ENCODE assay signal across 12 cellular contexts in the genomic region with DNA sequence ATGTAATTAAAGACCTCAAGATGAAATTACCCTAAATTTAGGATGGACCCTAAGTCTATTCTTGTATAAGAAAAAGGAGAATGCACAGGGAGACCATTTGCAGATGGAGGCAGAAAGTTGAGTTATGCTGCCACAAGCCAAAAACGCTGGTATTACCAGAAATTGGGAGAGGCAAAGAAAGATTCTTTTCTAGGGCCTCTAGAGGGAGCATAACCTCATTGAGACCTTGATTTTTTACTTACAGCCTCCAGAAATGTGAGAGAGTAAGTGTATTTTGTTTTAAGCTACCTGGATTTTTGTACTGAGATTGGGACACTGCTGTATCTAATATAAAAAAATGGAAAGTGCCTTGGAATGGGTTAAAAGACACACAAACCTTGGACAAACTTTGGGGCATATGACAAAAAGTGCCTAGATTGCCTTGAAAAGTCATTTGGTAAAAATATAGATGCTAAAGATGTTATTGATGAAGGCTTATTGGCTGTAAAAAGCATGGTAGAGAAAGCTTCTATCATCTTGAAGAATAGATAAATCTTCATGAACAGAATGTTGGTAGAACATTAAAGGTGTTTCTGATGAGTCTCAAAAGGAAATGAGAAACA.
DNase-seq lines count a peak whose midpoint lies in the region; ATAC-seq and TF ChIP-seq lines count a peak whose summit lies in the region.
"Had no signal": no experiment of that assay in that cellular context is flagged by ENCODE, and none has a peak within 500 bp of the region (broad histone marks: within the 10 kb centered on the region; RNA-seq: fewer than 3 reads in every experiment).

No MANE protein-coding gene starts in this region.

- H3K27me3 ChIP-seq in RWPE2 (ENCODE audit: insufficient read depth, poor library complexity, severe bottlenecking) (no peaks in the 10 kb centered on the region), suprapubic skin (no peaks in the 10 kb centered on the region)
- H3K27me3 ChIP-seq: testis had no signal

- no peaks in the 10 kb centered on the region for H3K36me3 Mint-ChIP-seq in glutamatergic neuron (ENCODE audit: unreplicated experiment)
- no peaks in the 10 kb centered on the region for H3K36me3 Mint-ChIP-seq in stimulated activated effector memory CD8-positive, alpha-beta T cell treated with anti-CD3 and anti-CD28 coated beads, Interleukin-12 subunit alpha, Interleukin-12 subunit beta, amount 100 ng/mL, for 72 hours

- H3K4me3 ChIP-seq in RWPE2 (ENCODE audit: severe bottlenecking): no peak overlapping the region
- no peak overlapping the region for H3K4me3 ChIP-seq in suprapubic skin
- H3K4me3 ChIP-seq: mucosa of descending colon, testis had no signal

- H3K36me3 ChIP-seq in RWPE2 (ENCODE audit: low read depth) (no peaks in the 10 kb centered on the region; the same call in 1 of the 2 replicates), suprapubic skin (no peaks in the 10 kb centered on the region)

- H3K4me3 Mint-ChIP-seq in glutamatergic neuron (ENCODE audit: unreplicated experiment): no peak overlapping the region
- H3K4me3 Mint-ChIP-seq in stimulated activated effector memory CD8-positive, alpha-beta T cell treated with anti-CD3 and anti-CD28 coated beads, Interleukin-12 subunit alpha, Interleukin-12 subunit beta, amount 100 ng/mL, for 72 hours: no peak overlapping the region
- H3K4me3 Mint-ChIP-seq: activated CD8-positive, alpha-beta T cell treated with anti-CD3 and anti-CD28 coated beads for 36 hours had no signal

- TF ChIP-seq CTCF in RWPE2 (IDR thresholded peaks at IDR 0.05; ENCODE audit: poor library complexity, severe bottlenecking) (peak; percentile 88), glutamatergic neuron (IDR thresholded peaks at IDR 0.05; ENCODE audit: partially characterized antibody, unreplicated experiment) (peak; percentile 43), suprapubic skin (IDR thresholded peaks at IDR 0.05) (no peak)

- no peak for TF ChIP-seq POLR2A in suprapubic skin (IDR thresholded peaks at IDR 0.05)

- H3K9me3 ChIP-seq in RWPE2 (ENCODE audit: severe bottlenecking): no peaks in the 10 kb centered on the region
- H3K9me3 ChIP-seq in suprapubic skin: no peaks in the 10 kb centered on the region
- H3K9me3 ChIP-seq: testis had no signal

- 22% methylated on average over 1 of the region's 1 CpG for WGBS in suprapubic skin

- H3K27ac Mint-ChIP-seq in glutamatergic neuron (ENCODE audit: unreplicated experiment): no peak overlapping the region
- no peak overlapping the region for H3K27ac Mint-ChIP-seq in stimulated activated effector memory CD8-positive, alpha-beta T cell treated with anti-CD3 and anti-CD28 coated beads, Interleukin-12 subunit alpha, Interleukin-12 subunit beta, amount 100 ng/mL, for 72 hours
- H3K27ac Mint-ChIP-seq: activated CD8-positive, alpha-beta T cell treated with anti-CD3 and anti-CD28 coated beads for 36 hours had no signal

- peak; percentile 8 for DNase-seq in Caki2 (ENCODE audit: low read depth)
- DNase-seq in HuH-7.5 (ENCODE audit: low spot score): peak; percentile 5
- DNase-seq in RWPE2 (ENCODE audit: low spot score): no peak
- DNase-seq in glutamatergic neuron: no peak
- no peak for DNase-seq in suprapubic skin (ENCODE audit: low spot score in 2 of 2)
- no peak for DNase-seq in substantia nigra (lab: John Stamatoyannopoulos, UW)
- DNase-seq in stimulated activated effector memory CD8-positive, alpha-beta T cell treated with anti-CD3 and anti-CD28 coated beads, Interleukin-12 subunit alpha, Interleukin-12 subunit beta, amount 100 ng/mL, for 72 hours (ENCODE audit: low spot score in 2 of 2): no peak
- DNase-seq: activated CD8-positive, alpha-beta T cell treated with anti-CD3 and anti-CD28 coated beads for 36 hours; foreskin melanocyte; mucosa of descending colon; testis had no signal

- in situ Hi-C loops in Caki2 (cut with HindIII; ENCODE audit: low pct_unique_long_range_greater_than_20kb, low sequenced_read_pairs): no loop called here

- no peak for TF ChIP-seq EP300 in suprapubic skin (IDR thresholded peaks at IDR 0.05)

- no peaks in the 10 kb centered on the region for H3K9me3 Mint-ChIP-seq in glutamatergic neuron (ENCODE audit: unreplicated experiment)
- H3K9me3 Mint-ChIP-seq in stimulated activated effector memory CD8-positive, alpha-beta T cell treated with anti-CD3 and anti-CD28 coated beads, Interleukin-12 subunit alpha, Interleukin-12 subunit beta, amount 100 ng/mL, for 72 hours: peaks cover 13% of the 10 kb centered on the region

- H3K4me1 ChIP-seq in RWPE2 (ENCODE audit: insufficient read depth, poor library complexity, severe bottlenecking) (peaks cover 7% of the 10 kb centered on the region), suprapubic skin (no peaks in the 10 kb centered on the region)
- H3K4me1 ChIP-seq: testis had no signal

- H3K4me1 Mint-ChIP-seq in glutamatergic neuron (ENCODE audit: low read depth, unreplicated experiment): no peaks in the 10 kb centered on the region
- no peaks in the 10 kb centered on the region for H3K4me1 Mint-ChIP-seq in stimulated activated effector memory CD8-positive, alpha-beta T cell treated with anti-CD3 and anti-CD28 coated beads, Interleukin-12 subunit alpha, Interleukin-12 subunit beta, amount 100 ng/mL, for 72 hours

- no peaks in the 10 kb centered on the region for H3K27me3 Mint-ChIP-seq in glutamatergic neuron (ENCODE audit: unreplicated experiment)
- H3K27me3 Mint-ChIP-seq: activated CD8-positive, alpha-beta T cell treated with anti-CD3 and anti-CD28 coated beads for 36 hours had no signal

- ATAC-seq in RWPE2 (ENCODE audit: low read depth): peak; percentile 57; the same call in 1 of the 3 replicates
- ATAC-seq in stimulated activated effector memory CD8-positive, alpha-beta T cell treated with anti-CD3 and anti-CD28 coated beads, Interleukin-12 subunit alpha, Interleukin-12 subunit beta, amount 100 ng/mL, for 72 hours: no peak
- ATAC-seq in GM21360 (IDR thresholded peaks at IDR 0.05; ENCODE audit: unreplicated experiment): no peak
- ATAC-seq: activated CD8-positive, alpha-beta T cell treated with anti-CD3 and anti-CD28 coated beads for 36 hours; mucosa of descending colon had no signal

- H3K27ac ChIP-seq in RWPE2 (ENCODE audit: poor library complexity, severe bottlenecking) (no peak overlapping the region), suprapubic skin (no peak overlapping the region), substantia nigra (ENCODE audit: low read depth, low read length, poor library complexity, severe bottlenecking) (no peak overlapping the region)
- H3K27ac ChIP-seq: testis had no signal

Comparison
In these comparisons a context has a peak if more than half of its experiments do, and no peak if none do; other contexts are left out.
1. DNase-seq: peak in Caki2 (single experiment) and HuH-7.5 (single experiment); none in RWPE2 (single experiment), glutamatergic neuron (single experiment), suprapubic skin (0 of 2), substantia nigra (0 of 49) and stimulated activated effector memory CD8-positive, alpha-beta T cell treated with anti-CD3 and anti-CD28 coated beads, Interleukin-12 subunit alpha, Interleukin-12 subunit beta, amount 100 ng/mL, for 72 hours (0 of 2).
2. CTCF ChIP-seq: peak in RWPE2 (single experiment) and glutamatergic neuron (single experiment); none in suprapubic skin (0 of 2).